1 cellular context compared by ENCODE assay signal in the genomic region with DNA sequence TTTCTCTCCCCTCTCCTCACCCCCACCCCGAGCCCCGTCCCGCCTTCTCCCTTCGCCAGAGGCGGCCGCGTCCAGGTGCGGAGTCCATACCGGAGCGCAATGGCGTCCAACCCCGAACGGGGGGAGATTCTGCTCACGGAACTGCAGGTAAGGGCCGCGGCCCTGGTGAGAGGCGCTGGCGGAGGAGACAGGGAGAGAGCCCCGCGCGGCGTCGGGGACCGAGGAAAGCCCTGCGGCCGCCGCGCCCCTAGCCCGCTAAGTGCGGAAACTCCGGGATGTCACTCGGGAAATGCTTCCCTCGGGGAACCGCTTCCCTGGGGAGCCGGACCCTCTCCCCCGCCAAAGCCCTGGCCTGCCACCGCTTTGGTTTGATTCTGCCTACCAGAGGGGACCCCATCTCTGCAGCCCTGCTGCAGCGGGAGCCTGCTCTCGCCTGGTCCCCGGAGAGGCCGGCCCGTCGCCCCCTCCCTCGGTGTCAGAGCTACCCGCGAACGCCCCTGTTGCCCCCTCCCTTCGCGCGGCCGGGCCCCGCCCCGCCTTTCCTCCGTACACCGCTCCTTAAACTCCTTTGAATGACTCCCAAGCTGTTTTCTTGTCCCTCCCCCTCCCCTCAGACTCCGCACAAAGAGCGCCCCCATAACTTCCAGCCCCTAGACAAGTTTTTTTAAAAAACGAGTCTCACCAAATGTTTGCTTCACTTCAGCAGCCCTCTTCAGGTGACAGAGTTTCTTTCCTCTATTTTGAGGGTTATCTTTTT.
A peak's percentile ranks its signal among the peaks of the same experiment; 100 is the strongest.
TF ChIP-seq lines count a peak whose summit lies in the region.

No MANE protein-coding gene starts in this region.

TF ChIP-seq in HEK293, 187 proteins besides CTCF, POLR2A, EP300 and RAD21 (continued from another document):
- TF ChIP-seq ZBTB11 (tag by site-specific recombination; conservative IDR thresholded peaks at IDR 0.05; ENCODE audit: low read depth) (peak; percentile 97), ZNF48 (tag by site-specific recombination; IDR thresholded peaks at IDR 0.05) (no peak), ZNF19 (tag by site-specific recombination; IDR thresholded peaks at IDR 0.05; ENCODE audit: low read depth) (no peak), ZFP69B (tag by site-specific recombination; IDR thresholded peaks at IDR 0.05) (no peak), IKZF3 (tag by site-specific recombination; IDR thresholded peaks at IDR 0.05) (peak; percentile 91), ZNF175 (tag by site-specific recombination; IDR thresholded peaks at IDR 0.05) (no peak), SP2 (tag by site-specific recombination; IDR thresholded peaks at IDR 0.05) (peak; percentile 81), ZNF776 (tag by site-specific recombination; IDR thresholded peaks at IDR 0.05; ENCODE audit: borderline replicate concordance) (no peak), MEIS1 (CRISPR knock-in tag; IDR thresholded peaks at IDR 0.05; ENCODE audit: borderline replicate concordance) (no peak), HOXD13 (CRISPR knock-in tag; IDR thresholded peaks at IDR 0.05; ENCODE audit: borderline replicate concordance) (no peak), ZNF121 (tag by site-specific recombination; IDR thresholded peaks at IDR 0.05) (no peak), ZNF555 (tag by site-specific recombination; conservative IDR thresholded peaks at IDR 0.05) (no peak), SALL2 (tag by site-specific recombination; IDR thresholded peaks at IDR 0.05; ENCODE audit: borderline replicate concordance) (no peak), ZEB2 (tag by site-specific recombination; IDR thresholded peaks at IDR 0.05) (peak; percentile 74; the same call in 1 of the 2 replicates), ZNF514 (tag by site-specific recombination; IDR thresholded peaks at IDR 0.05) (no peak), ZNF837 (tag by site-specific recombination; IDR thresholded peaks at IDR 0.05) (no peak), MYNN (tag by site-specific recombination; IDR thresholded peaks at IDR 0.05; ENCODE audit: borderline replicate concordance) (no peak), ZNF791 (tag by site-specific recombination; IDR thresholded peaks at IDR 0.05) (no peak), ZNF660 (tag by site-specific recombination; IDR thresholded peaks at IDR 0.05) (0 out of 2 replicates have a peak, but pooled peaks have one; percentile 14), ZBTB21 (tag by site-specific recombination; IDR thresholded peaks at IDR 0.05) (no peak), ZNF37A (tag by site-specific recombination; IDR thresholded peaks at IDR 0.05) (no peak), ZNF747 (tag by site-specific recombination; IDR thresholded peaks at IDR 0.05) (no peak), ZFP3 (tag by site-specific recombination; IDR thresholded peaks at IDR 0.05; ENCODE audit: low read depth) (no peak), ZNF350 (tag by site-specific recombination; IDR thresholded peaks at IDR 0.05) (no peak), EGR2 (tag by site-specific recombination; IDR thresholded peaks at IDR 0.05; ENCODE audit: low read depth) (no peak), ZNF677 (tag by site-specific recombination; IDR thresholded peaks at IDR 0.05) (no peak), ZBTB20 (tag by site-specific recombination; IDR thresholded peaks at IDR 0.05) (no peak; the same call in 1 of the 2 replicates), GLIS1 (tag by site-specific recombination; IDR thresholded peaks at IDR 0.05) (no peak), ZNF146 (tag by site-specific recombination; IDR thresholded peaks at IDR 0.05) (no peak), ZBTB26 (tag by site-specific recombination; optimal IDR thresholded peaks at IDR 0.05) (peak; percentile 56), ZBTB17 (tag by site-specific recombination; IDR thresholded peaks at IDR 0.05) (no peak; the same call in 1 of the 2 replicates), ZNF623 (tag by site-specific recombination; IDR thresholded peaks at IDR 0.05) (no peak), ZBTB8A (tag by site-specific recombination; IDR thresholded peaks at IDR 0.05) (0 out of 2 replicates have a peak, but pooled peaks have one; percentile 14), ZNF544 (tag by site-specific recombination; IDR thresholded peaks at IDR 0.05) (no peak), ZNF211 (tag by site-specific recombination; IDR thresholded peaks at IDR 0.05; ENCODE audit: low read depth) (no peak), ZNF664 (tag by site-specific recombination; IDR thresholded peaks at IDR 0.05) (no peak), ZNF2 (tag by site-specific recombination; IDR thresholded peaks at IDR 0.05) (no peak), SP3 (tag by site-specific recombination; IDR thresholded peaks at IDR 0.05) (0 out of 2 replicates have a peak, but pooled peaks have one; percentile 18), ZNF174 (tag by site-specific recombination; IDR thresholded peaks at IDR 0.05) (no peak)
- TF ChIP-seq, protein P1, sequence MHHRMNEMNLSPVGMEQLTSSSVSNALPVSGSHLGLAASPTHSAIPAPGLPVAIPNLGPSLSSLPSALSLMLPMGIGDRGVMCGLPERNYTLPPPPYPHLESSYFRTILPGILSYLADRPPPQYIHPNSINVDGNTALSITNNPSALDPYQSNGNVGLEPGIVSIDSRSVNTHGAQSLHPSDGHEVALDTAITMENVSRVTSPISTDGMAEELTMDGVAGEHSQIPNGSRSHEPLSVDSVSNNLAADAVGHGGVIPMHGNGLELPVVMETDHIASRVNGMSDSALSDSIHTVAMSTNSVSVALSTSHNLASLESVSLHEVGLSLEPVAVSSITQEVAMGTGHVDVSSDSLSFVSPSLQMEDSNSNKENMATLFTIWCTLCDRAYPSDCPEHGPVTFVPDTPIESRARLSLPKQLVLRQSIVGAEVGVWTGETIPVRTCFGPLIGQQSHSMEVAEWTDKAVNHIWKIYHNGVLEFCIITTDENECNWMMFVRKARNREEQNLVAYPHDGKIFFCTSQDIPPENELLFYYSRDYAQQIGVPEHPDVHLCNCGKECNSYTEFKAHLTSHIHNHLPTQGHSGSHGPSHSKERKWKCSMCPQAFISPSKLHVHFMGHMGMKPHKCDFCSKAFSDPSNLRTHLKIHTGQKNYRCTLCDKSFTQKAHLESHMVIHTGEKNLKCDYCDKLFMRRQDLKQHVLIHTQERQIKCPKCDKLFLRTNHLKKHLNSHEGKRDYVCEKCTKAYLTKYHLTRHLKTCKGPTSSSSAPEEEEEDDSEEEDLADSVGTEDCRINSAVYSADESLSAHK (tag by site-specific recombination; IDR thresholded peaks at IDR 0.05), result no peak
- TF ChIP-seq, protein P2, sequence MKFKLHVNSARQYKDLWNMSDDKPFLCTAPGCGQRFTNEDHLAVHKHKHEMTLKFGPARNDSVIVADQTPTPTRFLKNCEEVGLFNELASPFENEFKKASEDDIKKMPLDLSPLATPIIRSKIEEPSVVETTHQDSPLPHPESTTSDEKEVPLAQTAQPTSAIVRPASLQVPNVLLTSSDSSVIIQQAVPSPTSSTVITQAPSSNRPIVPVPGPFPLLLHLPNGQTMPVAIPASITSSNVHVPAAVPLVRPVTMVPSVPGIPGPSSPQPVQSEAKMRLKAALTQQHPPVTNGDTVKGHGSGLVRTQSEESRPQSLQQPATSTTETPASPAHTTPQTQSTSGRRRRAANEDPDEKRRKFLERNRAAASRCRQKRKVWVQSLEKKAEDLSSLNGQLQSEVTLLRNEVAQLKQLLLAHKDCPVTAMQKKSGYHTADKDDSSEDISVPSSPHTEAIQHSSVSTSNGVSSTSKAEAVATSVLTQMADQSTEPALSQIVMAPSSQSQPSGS (tag by site-specific recombination; IDR thresholded peaks at IDR 0.05; ENCODE audit: low read depth), result no peak
- TF ChIP-seq, protein P3, sequence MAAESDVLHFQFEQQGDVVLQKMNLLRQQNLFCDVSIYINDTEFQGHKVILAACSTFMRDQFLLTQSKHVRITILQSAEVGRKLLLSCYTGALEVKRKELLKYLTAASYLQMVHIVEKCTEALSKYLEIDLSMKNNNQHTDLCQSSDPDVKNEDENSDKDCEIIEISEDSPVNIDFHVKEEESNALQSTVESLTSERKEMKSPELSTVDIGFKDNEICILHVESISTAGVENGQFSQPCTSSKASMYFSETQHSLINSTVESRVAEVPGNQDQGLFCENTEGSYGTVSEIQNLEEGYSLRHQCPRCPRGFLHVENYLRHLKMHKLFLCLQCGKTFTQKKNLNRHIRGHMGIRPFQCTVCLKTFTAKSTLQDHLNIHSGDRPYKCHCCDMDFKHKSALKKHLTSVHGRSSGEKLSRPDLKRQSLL (tag by site-specific recombination; IDR thresholded peaks at IDR 0.05), result no peak
- TF ChIP-seq, protein P4, sequence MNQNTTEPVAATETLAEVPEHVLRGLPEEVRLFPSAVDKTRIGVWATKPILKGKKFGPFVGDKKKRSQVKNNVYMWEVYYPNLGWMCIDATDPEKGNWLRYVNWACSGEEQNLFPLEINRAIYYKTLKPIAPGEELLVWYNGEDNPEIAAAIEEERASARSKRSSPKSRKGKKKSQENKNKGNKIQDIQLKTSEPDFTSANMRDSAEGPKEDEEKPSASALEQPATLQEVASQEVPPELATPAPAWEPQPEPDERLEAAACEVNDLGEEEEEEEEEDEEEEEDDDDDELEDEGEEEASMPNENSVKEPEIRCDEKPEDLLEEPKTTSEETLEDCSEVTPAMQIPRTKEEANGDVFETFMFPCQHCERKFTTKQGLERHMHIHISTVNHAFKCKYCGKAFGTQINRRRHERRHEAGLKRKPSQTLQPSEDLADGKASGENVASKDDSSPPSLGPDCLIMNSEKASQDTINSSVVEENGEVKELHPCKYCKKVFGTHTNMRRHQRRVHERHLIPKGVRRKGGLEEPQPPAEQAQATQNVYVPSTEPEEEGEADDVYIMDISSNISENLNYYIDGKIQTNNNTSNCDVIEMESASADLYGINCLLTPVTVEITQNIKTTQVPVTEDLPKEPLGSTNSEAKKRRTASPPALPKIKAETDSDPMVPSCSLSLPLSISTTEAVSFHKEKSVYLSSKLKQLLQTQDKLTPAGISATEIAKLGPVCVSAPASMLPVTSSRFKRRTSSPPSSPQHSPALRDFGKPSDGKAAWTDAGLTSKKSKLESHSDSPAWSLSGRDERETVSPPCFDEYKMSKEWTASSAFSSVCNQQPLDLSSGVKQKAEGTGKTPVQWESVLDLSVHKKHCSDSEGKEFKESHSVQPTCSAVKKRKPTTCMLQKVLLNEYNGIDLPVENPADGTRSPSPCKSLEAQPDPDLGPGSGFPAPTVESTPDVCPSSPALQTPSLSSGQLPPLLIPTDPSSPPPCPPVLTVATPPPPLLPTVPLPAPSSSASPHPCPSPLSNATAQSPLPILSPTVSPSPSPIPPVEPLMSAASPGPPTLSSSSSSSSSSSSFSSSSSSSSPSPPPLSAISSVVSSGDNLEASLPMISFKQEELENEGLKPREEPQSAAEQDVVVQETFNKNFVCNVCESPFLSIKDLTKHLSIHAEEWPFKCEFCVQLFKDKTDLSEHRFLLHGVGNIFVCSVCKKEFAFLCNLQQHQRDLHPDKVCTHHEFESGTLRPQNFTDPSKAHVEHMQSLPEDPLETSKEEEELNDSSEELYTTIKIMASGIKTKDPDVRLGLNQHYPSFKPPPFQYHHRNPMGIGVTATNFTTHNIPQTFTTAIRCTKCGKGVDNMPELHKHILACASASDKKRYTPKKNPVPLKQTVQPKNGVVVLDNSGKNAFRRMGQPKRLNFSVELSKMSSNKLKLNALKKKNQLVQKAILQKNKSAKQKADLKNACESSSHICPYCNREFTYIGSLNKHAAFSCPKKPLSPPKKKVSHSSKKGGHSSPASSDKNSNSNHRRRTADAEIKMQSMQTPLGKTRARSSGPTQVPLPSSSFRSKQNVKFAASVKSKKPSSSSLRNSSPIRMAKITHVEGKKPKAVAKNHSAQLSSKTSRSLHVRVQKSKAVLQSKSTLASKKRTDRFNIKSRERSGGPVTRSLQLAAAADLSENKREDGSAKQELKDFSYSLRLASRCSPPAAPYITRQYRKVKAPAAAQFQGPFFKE (tag by site-specific recombination; IDR thresholded peaks at IDR 0.05; ENCODE audit: borderline replicate concordance), result no peak
